26 cellular contexts compared by ENCODE assay signal in genomic region chr1:32516402-32516801, GRCh38. TPM values are rescaled to one million over a fixed set of nuclear protein-coding genes. Genes with fewer than 3 reads are reported as not detected.
"Had no signal": no experiment of that assay in that cellular context is flagged by ENCODE, and none has a peak within 500 bp of the region (broad histone marks: within the 10 kb centered on the region; RNA-seq: fewer than 3 reads in every experiment).

No MANE protein-coding gene starts in this region.

- H2AFZ ChIP-seq: parathyroid adenoma had no signal

- H3K36me3 ChIP-seq: ovary, right lobe of liver, sigmoid colon, stomach, thoracic aorta, thyroid gland, tibial nerve, upper lobe of left lung, vagina had no signal

- H3K9ac ChIP-seq: parathyroid adenoma had no signal

- H3K79me2 ChIP-seq: parathyroid adenoma had no signal

- FAIRE-seq: small intestine, urothelium cell line had no signal

- H3K4me3 ChIP-seq: ovary, psoas muscle, right lobe of liver, sigmoid colon, stomach, thoracic aorta, thyroid gland, tibial nerve, upper lobe of left lung, vagina had no signal

- H3K4me1 ChIP-seq: parathyroid adenoma, psoas muscle, right lobe of liver, sigmoid colon, thyroid gland, vagina had no signal

- H3K9me3 ChIP-seq: ovary, psoas muscle, right lobe of liver, sigmoid colon, stomach, thoracic aorta, thyroid gland, tibial nerve, upper lobe of left lung, vagina had no signal

- ATAC-seq: natural killer cell treated with Interleukin-12 subunit alpha and Interleukin-12 subunit beta and Interleukin-15 and Interleukin-18, amount 100 ng/mL, for 72 hours; psoas muscle; right cardiac atrium; right lobe of liver; stimulated activated effector memory CD8-positive, alpha-beta T cell treated with anti-CD3 and anti-CD28 coated beads, Interleukin-12 subunit alpha, Interleukin-12 subunit beta, amount 100 ng/mL, for 72 hours; stimulated activated naive B cell treated with anti-CD40 and anti-IgM and Interleukin-4, amounts not matched to agents 10 μg/mL and 1 μg/mL and 100 μg/mL, for 72 hours had no signal

- H3K27ac ChIP-seq: ovary, parathyroid adenoma, psoas muscle, right lobe of liver, sigmoid colon, stomach, thoracic aorta, thyroid gland, tibial nerve, upper lobe of left lung, vagina had no signal

- DNase-seq: nephron progenitor cell; occipital lobe; ovary; posterior cingulate gyrus; psoas muscle; right cardiac atrium; right lobe of liver; sigmoid colon; small intestine; stimulated activated CD4-positive, alpha-beta T cell treated with anti-CD3 and anti-CD28 coated beads, Interleukin-15, amount 100 ng/mL, for 24 hours; stimulated activated CD4-positive, alpha-beta T cell treated with anti-CD3 and anti-CD28 coated beads, Interleukin-2, amount 100 ng/mL, for 24 hours; stimulated activated CD4-positive, alpha-beta T cell treated with anti-CD3 and anti-CD28 coated beads, Interleukin-2, amount 100 ng/mL, for 48 hours; stimulated activated CD4-positive, alpha-beta T cell treated with anti-CD3 and anti-CD28 coated beads, Interleukin-4, amount 100 ng/mL, for 24 hours; stimulated activated naive B cell treated with anti-CD40 and anti-IgM and Interleukin-4, amounts not matched to agents 10 μg/mL and 1 μg/mL and 100 μg/mL, for 72 hours; stimulated activated naive CD4-positive, alpha-beta T cell treated with Interleukin-2 at 50 U/mL for 16 hours; stomach; thyroid gland; trophoblast cell; upper lobe of left lung had no signal

- H3K27me3 ChIP-seq: ovary, right lobe of liver, sigmoid colon, stomach, thyroid gland, tibial nerve, upper lobe of left lung, vagina had no signal

RNA-seq across cellular contexts. Expression of gene ZBTB8B, which starts 51.5 kb away (rescaled TPM):
- total RNA-seq: natural killer cell treated with Interleukin-12 subunit alpha and Interleukin-12 subunit beta and Interleukin-15 and Interleukin-18, amount 100 ng/mL, for 72 hours; psoas muscle; right lobe of liver; thoracic aorta; vagina had no signal
